In the genomic region with DNA sequence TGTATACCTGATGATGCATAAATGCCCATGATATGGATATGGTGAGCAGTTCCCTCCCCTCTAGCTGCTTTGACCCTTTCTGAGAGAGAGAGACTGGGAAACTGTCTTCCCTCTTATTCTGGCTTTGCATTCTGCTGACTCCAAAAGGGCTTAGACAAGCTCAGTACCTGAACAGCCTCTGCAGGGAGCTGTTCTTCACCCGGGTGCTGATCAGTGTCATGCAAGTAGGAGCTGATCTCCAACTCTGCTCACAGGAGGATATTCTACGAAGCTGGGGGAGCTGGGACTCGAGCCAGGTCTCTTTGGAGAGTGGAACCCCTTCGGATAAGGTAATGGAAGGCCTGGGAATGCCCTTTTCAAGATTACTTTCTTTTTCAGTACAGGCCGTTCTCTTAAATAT, we compare ENCODE assay signal across 9 cellular contexts.
A peak's percentile ranks its signal among the peaks of the same experiment; 100 is the strongest.
DNase-seq lines count a peak whose midpoint lies in the region; ATAC-seq and TF ChIP-seq lines count a peak whose summit lies in the region.
"Had no signal": no experiment of that assay in that cellular context is flagged by ENCODE, and none has a peak within 500 bp of the region (broad histone marks: within the 10 kb centered on the region; RNA-seq: fewer than 3 reads in every experiment).

No MANE protein-coding gene starts in this region.

- H3K27me3 ChIP-seq in MG63 (no peaks in the 10 kb centered on the region), prostate gland (replicated peaks; ENCODE audit: insufficient read depth) (no peaks in the 10 kb centered on the region)
- H3K27me3 ChIP-seq: esophagus squamous epithelium had no signal

- H3K4me1 ChIP-seq in prostate gland (replicated peaks): no peaks in the 10 kb centered on the region
- H3K4me1 ChIP-seq: esophagus squamous epithelium had no signal

- ATAC-seq in HG03354 (IDR thresholded peaks at IDR 0.05; ENCODE audit: poor library complexity, severe bottlenecking, unreplicated experiment) (no peak), HG03108 (IDR thresholded peaks at IDR 0.05; ENCODE audit: unreplicated experiment) (no peak)

- no peak for TF ChIP-seq CTCF in prostate gland (IDR thresholded peaks at IDR 0.05)

- no peak overlapping the region for H3K27ac ChIP-seq in prostate gland
- H3K27ac ChIP-seq: esophagus squamous epithelium had no signal

- WGBS in prostate gland: 20% methylated on average over 5 of the region's 5 CpGs

- H3K9me3 ChIP-seq in MG63 (no peaks in the 10 kb centered on the region), prostate gland (no peaks in the 10 kb centered on the region)
- H3K9me3 ChIP-seq: esophagus squamous epithelium had no signal

- peak; percentile 54 for DNase-seq in ELF-1 (ENCODE audit: low read depth, low spot score)
- DNase-seq in MG63: peak; percentile 20
- DNase-seq in cerebellar cortex (ENCODE audit: low spot score): peak; percentile 3
- DNase-seq in midbrain (lab: John Stamatoyannopoulos, UW): peak; percentile 45
- no peak for DNase-seq in NCI-H2171 (lab: John Stamatoyannopoulos, UW)
- no peak for DNase-seq in prostate gland (ENCODE audit: low spot score)
- DNase-seq: esophagus squamous epithelium had no signal

- intact Hi-C loops in prostate gland (cut with DNase I): no loop called here

- no peaks in the 10 kb centered on the region for H3K36me3 ChIP-seq in MG63
- no peaks in the 10 kb centered on the region for H3K36me3 ChIP-seq in prostate gland
- H3K36me3 ChIP-seq: esophagus squamous epithelium had no signal

- no peak for TF ChIP-seq POLR2A in prostate gland (IDR thresholded peaks at IDR 0.05)

- H3K4me3 ChIP-seq in MG63 (no peak overlapping the region), prostate gland (no peak overlapping the region)
- H3K4me3 ChIP-seq: esophagus squamous epithelium had no signal

Comparison
In these comparisons a context has a peak if more than half of its experiments do, and no peak if none do; other contexts are left out.
1. DNase-seq: peak in ELF-1 (single experiment), MG63 (single experiment), cerebellar cortex (single experiment) and midbrain (single experiment); none in NCI-H2171 (single experiment) and prostate gland (single experiment).